20 cellular contexts compared by ENCODE assay signal in the genomic region with DNA sequence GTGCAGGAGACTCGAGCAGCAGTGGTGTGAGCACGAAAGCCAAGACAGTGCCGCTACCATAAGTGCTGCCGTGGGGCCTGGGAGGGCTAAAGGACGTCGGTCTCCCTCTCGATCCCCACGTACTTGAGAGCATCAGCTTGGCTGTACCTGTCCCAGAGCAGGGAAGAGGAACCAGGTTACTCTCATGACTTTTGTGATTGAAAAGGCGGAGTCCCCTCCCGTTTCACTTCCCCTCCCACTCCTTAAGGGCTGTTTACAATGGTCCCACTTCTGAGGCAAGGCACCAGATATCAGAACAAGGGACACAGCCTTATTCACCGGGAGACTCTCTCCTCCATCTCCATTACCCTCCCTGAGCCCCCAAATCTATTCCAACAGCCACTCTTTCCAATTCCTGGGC. TPM values are rescaled to one million over a fixed set of nuclear protein-coding genes. Genes with fewer than 3 reads are reported as not detected.
DNase-seq lines count a peak whose midpoint lies in the region; TF ChIP-seq lines count a peak whose summit lies in the region.
"Had no signal": no experiment of that assay in that cellular context is flagged by ENCODE, and none has a peak within 500 bp of the region (broad histone marks: within the 10 kb centered on the region; RNA-seq: fewer than 3 reads in every experiment).

No MANE protein-coding gene starts in this region.

- H3K27me3 ChIP-seq in neural progenitor cell = no peaks in the 10 kb centered on the region
- H3K27me3 ChIP-seq: MG63 had no signal

- peaks cover 14% of the 10 kb centered on the region for H3K4me1 ChIP-seq in OCI-LY7 (ENCODE audit: insufficient read depth, low read length, poor library complexity, severe bottlenecking)
- peaks cover 26% of the 10 kb centered on the region for H3K4me1 ChIP-seq in neural progenitor cell

- no peaks in the 10 kb centered on the region for H3K79me2 ChIP-seq in OCI-LY7 (ENCODE audit: insufficient read depth, low read depth, low read length)
- no peaks in the 10 kb centered on the region for H3K79me2 ChIP-seq in neural progenitor cell (ENCODE audit: low read depth)

- peak overlapping the region; percentile 17 for H3K4me3 Mint-ChIP-seq in neural progenitor cell
- H3K4me3 Mint-ChIP-seq: CD4-positive, alpha-beta memory T cell; GM23338 had no signal

- TF ChIP-seq CTCF in GM13976 (IDR thresholded peaks at IDR 0.05; ENCODE audit: borderline replicate concordance, control extremely low read depth, extremely low read depth, insufficient read depth, missing control alignments) (no peak), OCI-LY7 (conservative IDR thresholded peaks at IDR 0.05; ENCODE audit: low read length) (no peak), neural progenitor cell (IDR thresholded peaks at IDR 0.05) (no peak)

- intact Hi-C loops in OCI-LY7 (cut with micrococcal nuclease; ENCODE audit: unreplicated experiment) = no loop called here

- H4K20me1 ChIP-seq in OCI-LY7 (ENCODE audit: insufficient read depth, low read length) = no peaks in the 10 kb centered on the region
- H4K20me1 ChIP-seq in neural progenitor cell (ENCODE audit: low read depth) = no peaks in the 10 kb centered on the region

- H3K36me3 ChIP-seq in OCI-LY7 (ENCODE audit: insufficient read depth, low read length) (peaks cover 52% of the 10 kb centered on the region), neural progenitor cell (peaks cover 4% of the 10 kb centered on the region)

- POLR2A ChIA-PET in OCI-LY7 (lab: Charles Lee) = no interaction called here

- in situ Hi-C loops in GM13976 (cut with MboI; ENCODE audit: low sequenced_read_pairs, unreplicated experiment) = no loop called here

- H3K27me3 Mint-ChIP-seq in neural progenitor cell (ENCODE audit: insufficient read depth, low read depth) = peaks cover 4% of the 10 kb centered on the region
- H3K27me3 Mint-ChIP-seq: CD4-positive, alpha-beta memory T cell had no signal

- H3K9me2 ChIP-seq in OCI-LY7 (ENCODE audit: insufficient read depth, low read length) = no peaks in the 10 kb centered on the region
- H3K9me2 ChIP-seq: SK-N-SH had no signal

- no peak overlapping the region for H3K27ac Mint-ChIP-seq in neural progenitor cell
- H3K27ac Mint-ChIP-seq: GM23338 had no signal

- H3K4me3 ChIP-seq in OCI-LY7 (ENCODE audit: low read depth, low read length, poor library complexity, severe bottlenecking) (no peak overlapping the region), neural progenitor cell (no peak overlapping the region)
- H3K4me3 ChIP-seq: GM23338, MG63 had no signal

- H3K4me2 ChIP-seq in OCI-LY7 (ENCODE audit: low read length) (no peak overlapping the region), neural progenitor cell (no peak overlapping the region)
- H3K4me2 ChIP-seq: GM23338, SK-N-SH had no signal

- H3K27ac ChIP-seq in OCI-LY7 (ENCODE audit: low read depth, low read length, poor library complexity, severe bottlenecking) (no peak overlapping the region), neural progenitor cell (no peak overlapping the region)

- peak; percentile 28 for DNase-seq in DMS79 (lab: John Stamatoyannopoulos, UW)
- DNase-seq in GM13976 (ENCODE audit: low spot score) = peak; percentile 49
- DNase-seq in OCI-LY7 (ENCODE audit: low spot score) = peak; percentile 8
- DNase-seq in neural progenitor cell (ENCODE audit: low spot score) = no peak
- DNase-seq in Kasumi-1 (lab: John Stamatoyannopoulos, UW) = no peak
- no peak for DNase-seq in NOMO-1 treated with dmso at 0.1 percent for 144 hours (lab: John Stamatoyannopoulos, UW; ENCODE audit: unreplicated experiment)
- no peak for DNase-seq in HUDEP-2 (lab: John Stamatoyannopoulos, UW; ENCODE audit: unreplicated experiment in 76 of 76)
- DNase-seq: CD4-positive, alpha-beta memory T cell; Karpas-422; MG63; NCI-H1048; NCI-H1436; NCI-H1930; NCI-H2171; NCI-H69; OCI-M1; RPMI8226; SHP77 treated with DMSO at 0.1 percent for 48 hours; SK-N-SH had no signal

- CTCF ChIA-PET in OCI-LY7 (lab: Charles Lee; ENCODE audit: unreplicated experiment) = no interaction called here

- BruUV-seq in OCI-LY7 (replicated peaks; lab: Mats Ljungman, UMichigan) = no TSS peak

- no peaks in the 10 kb centered on the region for H3K9me3 Mint-ChIP-seq in neural progenitor cell
- H3K9me3 Mint-ChIP-seq: CD4-positive, alpha-beta memory T cell; GM23338 had no signal

- H3K9me3 ChIP-seq in OCI-LY7 (ENCODE audit: low read length) (no peaks in the 10 kb centered on the region), neural progenitor cell (ENCODE audit: low read depth) (no peaks in the 10 kb centered on the region)
- H3K9me3 ChIP-seq: MG63, SK-N-SH had no signal

- no peak overlapping the region for H2AFZ ChIP-seq in OCI-LY7 (ENCODE audit: low read length)
- H2AFZ ChIP-seq in neural progenitor cell (replicated peaks) = no peak overlapping the region
- H2AFZ ChIP-seq: GM23338 had no signal

- H3F3A ChIP-seq in neural progenitor cell (ENCODE audit: low read depth) = peaks cover 24% of the 10 kb centered on the region

- peaks cover 27% of the 10 kb centered on the region for H3K36me3 Mint-ChIP-seq in neural progenitor cell

- H3K4me1 Mint-ChIP-seq in neural progenitor cell = peaks cover 16% of the 10 kb centered on the region

- no peak overlapping the region for H3K9ac ChIP-seq in neural progenitor cell
- H3K9ac ChIP-seq: SK-N-SH had no signal

RNA-seq across cellular contexts. Expression of a gene that starts 20.1 kb away (rescaled TPM):
- total RNA-seq in OCI-LY7 (2014; rRNA removed; shearing (Covaris generic)) = 0.95 and 1.0 TPM in 2 replicates
- total RNA-seq in OCI-LY7 (2022) = 6.8 TPM in 2 replicates
- 15.1 and 29.7 TPM in 2 replicates for total RNA-seq in neural progenitor cell (ENCODE audit: low replicate concordance)

RNA-seq across cellular contexts. Expression of a gene that starts 20.8 kb away (rescaled TPM):
- total RNA-seq in OCI-LY7 (2014; rRNA removed; shearing (Covaris generic)) = 0.82 and 1.0 TPM in 2 replicates
- total RNA-seq in OCI-LY7 (2022) (2.0 and 3.3 TPM in 2 replicates), neural progenitor cell (ENCODE audit: low replicate concordance) (1.6 TPM in 1 of 2 replicates, not detected in the other)

RNA-seq across cellular contexts. Expression of a gene that starts 25.7 kb away (rescaled TPM):
- total RNA-seq in OCI-LY7 (2014; rRNA removed; shearing (Covaris generic)) = 17.0 and 24.4 TPM in 2 replicates
- total RNA-seq in OCI-LY7 (2022) = 42.9 and 47.5 TPM in 2 replicates
- total RNA-seq in neural progenitor cell (ENCODE audit: low replicate concordance) = 3.4 and 22.8 TPM in 2 replicates

RNA-seq across cellular contexts. Expression of a gene that starts 42.4 kb away (rescaled TPM):
- total RNA-seq in OCI-LY7 (2014; rRNA removed; shearing (Covaris generic)) = 56.6 and 57.1 TPM in 2 replicates
- total RNA-seq in OCI-LY7 (2022) = 62.4 and 84.4 TPM in 2 replicates
- total RNA-seq in neural progenitor cell (ENCODE audit: low replicate concordance) = 47.1 and 48.5 TPM in 2 replicates

RNA-seq across cellular contexts. Expression of a gene that starts 43.4 kb away (rescaled TPM):
- total RNA-seq in OCI-LY7 (2014; rRNA removed; shearing (Covaris generic)) = 5.5 and 10.4 TPM in 2 replicates
- total RNA-seq in OCI-LY7 (2022) (22.5 and 23.4 TPM in 2 replicates), neural progenitor cell (ENCODE audit: low replicate concordance) (12.8 and 19.6 TPM in 2 replicates)

Comparison
In these comparisons a context has a peak if more than half of its experiments do, and no peak if none do; other contexts are left out.
1. DNase-seq: peak in DMS79 (single experiment), GM13976 (single experiment) and OCI-LY7 (single experiment); none in neural progenitor cell (single experiment), Kasumi-1 (0 of 2), NOMO-1 treated with dmso at 0.1 percent for 144 hours (single experiment) and HUDEP-2 (0 of 76).